In the genomic region with DNA sequence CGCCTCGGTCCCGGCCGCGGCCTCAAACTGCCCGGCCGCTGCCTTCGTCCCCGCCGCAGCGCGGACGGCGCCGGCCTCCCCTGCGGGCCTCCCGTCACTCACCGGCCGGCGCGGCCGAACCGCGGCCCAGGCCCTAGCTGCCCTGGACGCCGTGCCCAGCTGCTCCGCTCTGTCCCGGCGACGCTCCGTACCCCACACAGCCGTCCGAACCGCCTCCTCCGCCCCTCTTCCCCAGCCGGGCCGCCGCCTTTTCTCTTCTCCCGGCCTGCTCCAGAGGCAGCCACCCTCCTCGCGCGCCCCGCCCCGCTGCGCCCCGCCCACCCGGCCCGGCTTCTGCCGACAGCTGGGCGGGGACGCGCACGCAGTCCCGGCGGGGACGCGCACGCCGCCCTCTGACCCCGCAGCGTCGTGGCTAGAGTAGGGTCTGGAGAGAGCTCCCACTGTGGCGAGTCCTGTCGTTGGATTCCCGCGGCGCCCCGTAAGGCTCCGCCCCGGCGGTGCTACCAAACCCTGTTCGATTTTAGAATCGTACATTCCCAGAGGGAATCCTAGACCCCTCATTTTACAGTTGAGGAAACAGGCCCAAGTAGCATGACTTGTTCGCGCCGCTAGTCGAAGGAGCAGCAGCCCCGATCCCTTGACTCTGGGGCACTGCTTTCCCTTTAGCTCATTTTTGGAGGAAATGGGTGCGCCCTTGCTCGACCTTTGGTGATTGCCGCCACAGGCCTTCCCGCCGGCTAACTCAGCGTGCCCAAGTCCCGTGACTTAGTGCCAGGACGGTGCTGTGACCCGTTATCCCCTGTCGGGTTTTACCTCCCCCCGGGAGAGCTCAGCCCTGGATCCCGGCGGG, we compare ENCODE assay signal across 1 cellular context.
A peak's percentile ranks its signal among the peaks of the same experiment; 100 is the strongest.
TF ChIP-seq lines count a peak whose summit lies in the region.

A gene with protein sequence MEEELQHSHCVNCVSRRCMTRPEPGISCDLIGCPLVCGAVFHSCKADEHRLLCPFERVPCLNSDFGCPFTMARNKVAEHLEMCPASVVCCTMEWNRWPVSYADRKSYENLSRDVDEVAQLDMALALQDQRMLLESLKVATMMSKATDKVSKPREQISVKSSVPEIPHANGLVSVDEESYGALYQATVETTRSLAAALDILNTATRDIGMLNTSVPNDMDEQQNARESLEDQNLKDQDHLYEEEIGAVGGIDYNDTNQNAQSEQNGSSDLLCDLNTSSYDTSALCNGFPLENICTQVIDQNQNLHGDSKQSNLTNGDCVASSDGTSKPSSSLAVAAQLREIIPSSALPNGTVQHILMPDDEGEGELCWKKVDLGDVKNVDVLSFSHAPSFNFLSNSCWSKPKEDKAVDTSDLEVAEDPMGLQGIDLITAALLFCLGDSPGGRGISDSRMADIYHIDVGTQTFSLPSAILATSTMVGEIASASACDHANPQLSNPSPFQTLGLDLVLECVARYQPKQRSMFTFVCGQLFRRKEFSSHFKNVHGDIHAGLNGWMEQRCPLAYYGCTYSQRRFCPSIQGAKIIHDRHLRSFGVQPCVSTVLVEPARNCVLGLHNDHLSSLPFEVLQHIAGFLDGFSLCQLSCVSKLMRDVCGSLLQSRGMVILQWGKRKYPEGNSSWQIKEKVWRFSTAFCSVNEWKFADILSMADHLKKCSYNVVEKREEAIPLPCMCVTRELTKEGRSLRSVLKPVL (minus strand): TSS at position 295 of the 850 bp plus-strand sequence. CDS start 8,390 bp downstream, outside the sequence.

TF ChIP-seq in K562, 482 proteins besides CTCF, POLR2A, EP300 and RAD21 (continued from another document and continues in another):
- TF ChIP-seq SOX6 (IDR thresholded peaks at IDR 0.05) (no peak; the same call in none of the 2 replicates), ESRRA (IDR thresholded peaks at IDR 0.05; ENCODE audit: borderline replicate concordance, low read depth) (peak; percentile 68; the same call in 1 of the 2 replicates), NEUROD1 (IDR thresholded peaks at IDR 0.05; ENCODE audit: borderline replicate concordance, low read depth, low read length, partially characterized antibody) (no peak), ZNF274 (IDR thresholded peaks at IDR 0.05; ENCODE audit: borderline replicate concordance, low read depth, low read length) (no peak), RFX1 (IDR thresholded peaks at IDR 0.05) (no peak), ZNF212 (CRISPR knock-in tag; IDR thresholded peaks at IDR 0.05) (no peak), POLR2G (IDR thresholded peaks at IDR 0.05; ENCODE audit: low read depth, low read length) (peak; percentile 98), GABPB2 (CRISPR knock-in tag; conservative IDR thresholded peaks at IDR 0.05) (no peak), ZNF217 (CRISPR knock-in tag; IDR thresholded peaks at IDR 0.05) (no peak), NRF1 (conservative IDR thresholded peaks at IDR 0.05 in 1 of 2, IDR thresholded peaks at IDR 0.05 in 1 of 2) (peak; percentile 74 to 78), RBM17 (IDR thresholded peaks at IDR 0.05; ENCODE audit: borderline replicate concordance, low read depth, low read length) (no peak), MEF2A (IDR thresholded peaks at IDR 0.05; ENCODE audit: control insufficient read depth, low read depth, low read length) (no peak), ZNF12 (CRISPR knock-in tag; IDR thresholded peaks at IDR 0.05) (no peak), ZNF444 (CRISPR knock-in tag; IDR thresholded peaks at IDR 0.05) (0 out of 2 replicates have a peak, but pooled peaks have one; percentile 17), IRF2 (CRISPR knock-in tag; IDR thresholded peaks at IDR 0.05) (no peak), GATAD2B (IDR thresholded peaks at IDR 0.05; ENCODE audit: borderline replicate concordance) (peak; percentile 77; the same call in 1 of the 2 replicates), ETV6 (IDR thresholded peaks at IDR 0.05; ENCODE audit: borderline replicate concordance in 1 of 2, low read depth in 2 of 2, low read length in 1 of 2) (no peak; a peak in 1 of 4 replicates), ETV6 (CRISPR knock-in tag; IDR thresholded peaks at IDR 0.05; ENCODE audit: borderline replicate concordance) (0 out of 2 replicates have a peak, but pooled peaks have one; percentile 66), HDAC1 (IDR thresholded peaks at IDR 0.05) (0 out of 4 replicates have a peak, but pooled peaks of 1 of the 2 experiments have one; percentile 14), ZNF57 (CRISPR knock-in tag; IDR thresholded peaks at IDR 0.05) (no peak), DPF2 (IDR thresholded peaks at IDR 0.05) (no peak), SRSF3 (IDR thresholded peaks at IDR 0.05; ENCODE audit: insufficient read depth, low read length) (no peak), RB1 (IDR thresholded peaks at IDR 0.05; ENCODE audit: low read depth) (peak; percentile 86), ZSCAN29 (IDR thresholded peaks at IDR 0.05) (0 out of 2 replicates have a peak, but pooled peaks have one; percentile 68), NFIX (CRISPR knock-in tag; IDR thresholded peaks at IDR 0.05; ENCODE audit: low read depth) (no peak), CAMTA2 (CRISPR knock-in tag; conservative IDR thresholded peaks at IDR 0.05) (no peak; the same call in 1 of the 2 replicates), LCOR (CRISPR knock-in tag; IDR thresholded peaks at IDR 0.05) (no peak), HDAC6 (IDR thresholded peaks at IDR 0.05; ENCODE audit: low read depth, low read length) (peak; percentile 64; the same call in 1 of the 2 replicates), ZBTB1 (CRISPR knock-in tag; IDR thresholded peaks at IDR 0.05; ENCODE audit: borderline replicate concordance, low read depth) (peak; percentile 67; the same call in 1 of the 2 replicates), NFE2 (IDR thresholded peaks at IDR 0.05; ENCODE audit: low read depth) (no peak)
- TF ChIP-seq, protein P1, sequence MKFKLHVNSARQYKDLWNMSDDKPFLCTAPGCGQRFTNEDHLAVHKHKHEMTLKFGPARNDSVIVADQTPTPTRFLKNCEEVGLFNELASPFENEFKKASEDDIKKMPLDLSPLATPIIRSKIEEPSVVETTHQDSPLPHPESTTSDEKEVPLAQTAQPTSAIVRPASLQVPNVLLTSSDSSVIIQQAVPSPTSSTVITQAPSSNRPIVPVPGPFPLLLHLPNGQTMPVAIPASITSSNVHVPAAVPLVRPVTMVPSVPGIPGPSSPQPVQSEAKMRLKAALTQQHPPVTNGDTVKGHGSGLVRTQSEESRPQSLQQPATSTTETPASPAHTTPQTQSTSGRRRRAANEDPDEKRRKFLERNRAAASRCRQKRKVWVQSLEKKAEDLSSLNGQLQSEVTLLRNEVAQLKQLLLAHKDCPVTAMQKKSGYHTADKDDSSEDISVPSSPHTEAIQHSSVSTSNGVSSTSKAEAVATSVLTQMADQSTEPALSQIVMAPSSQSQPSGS (CRISPR knock-in tag; IDR thresholded peaks at IDR 0.05) = no peak
- TF ChIP-seq, protein P2, sequence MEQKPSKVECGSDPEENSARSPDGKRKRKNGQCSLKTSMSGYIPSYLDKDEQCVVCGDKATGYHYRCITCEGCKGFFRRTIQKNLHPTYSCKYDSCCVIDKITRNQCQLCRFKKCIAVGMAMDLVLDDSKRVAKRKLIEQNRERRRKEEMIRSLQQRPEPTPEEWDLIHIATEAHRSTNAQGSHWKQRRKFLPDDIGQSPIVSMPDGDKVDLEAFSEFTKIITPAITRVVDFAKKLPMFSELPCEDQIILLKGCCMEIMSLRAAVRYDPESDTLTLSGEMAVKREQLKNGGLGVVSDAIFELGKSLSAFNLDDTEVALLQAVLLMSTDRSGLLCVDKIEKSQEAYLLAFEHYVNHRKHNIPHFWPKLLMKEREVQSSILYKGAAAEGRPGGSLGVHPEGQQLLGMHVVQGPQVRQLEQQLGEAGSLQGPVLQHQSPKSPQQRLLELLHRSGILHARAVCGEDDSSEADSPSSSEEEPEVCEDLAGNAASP (IDR thresholded peaks at IDR 0.05) = no peak
- TF ChIP-seq, protein P3, sequence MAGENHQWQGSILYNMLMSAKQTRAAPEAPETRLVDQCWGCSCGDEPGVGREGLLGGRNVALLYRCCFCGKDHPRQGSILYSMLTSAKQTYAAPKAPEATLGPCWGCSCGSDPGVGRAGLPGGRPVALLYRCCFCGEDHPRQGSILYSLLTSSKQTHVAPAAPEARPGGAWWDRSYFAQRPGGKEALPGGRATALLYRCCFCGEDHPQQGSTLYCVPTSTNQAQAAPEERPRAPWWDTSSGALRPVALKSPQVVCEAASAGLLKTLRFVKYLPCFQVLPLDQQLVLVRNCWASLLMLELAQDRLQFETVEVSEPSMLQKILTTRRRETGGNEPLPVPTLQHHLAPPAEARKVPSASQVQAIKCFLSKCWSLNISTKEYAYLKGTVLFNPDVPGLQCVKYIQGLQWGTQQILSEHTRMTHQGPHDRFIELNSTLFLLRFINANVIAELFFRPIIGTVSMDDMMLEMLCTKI (IDR thresholded peaks at IDR 0.05; ENCODE audit: partially characterized antibody) = no peak
- TF ChIP-seq, protein P4, sequence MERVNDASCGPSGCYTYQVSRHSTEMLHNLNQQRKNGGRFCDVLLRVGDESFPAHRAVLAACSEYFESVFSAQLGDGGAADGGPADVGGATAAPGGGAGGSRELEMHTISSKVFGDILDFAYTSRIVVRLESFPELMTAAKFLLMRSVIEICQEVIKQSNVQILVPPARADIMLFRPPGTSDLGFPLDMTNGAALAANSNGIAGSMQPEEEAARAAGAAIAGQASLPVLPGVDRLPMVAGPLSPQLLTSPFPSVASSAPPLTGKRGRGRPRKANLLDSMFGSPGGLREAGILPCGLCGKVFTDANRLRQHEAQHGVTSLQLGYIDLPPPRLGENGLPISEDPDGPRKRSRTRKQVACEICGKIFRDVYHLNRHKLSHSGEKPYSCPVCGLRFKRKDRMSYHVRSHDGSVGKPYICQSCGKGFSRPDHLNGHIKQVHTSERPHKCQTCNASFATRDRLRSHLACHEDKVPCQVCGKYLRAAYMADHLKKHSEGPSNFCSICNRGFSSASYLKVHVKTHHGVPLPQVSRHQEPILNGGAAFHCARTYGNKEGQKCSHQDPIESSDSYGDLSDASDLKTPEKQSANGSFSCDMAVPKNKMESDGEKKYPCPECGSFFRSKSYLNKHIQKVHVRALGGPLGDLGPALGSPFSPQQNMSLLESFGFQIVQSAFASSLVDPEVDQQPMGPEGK (CRISPR knock-in tag; IDR thresholded peaks at IDR 0.05; ENCODE audit: borderline replicate concordance) = no peak
- TF ChIP-seq, protein P5, sequence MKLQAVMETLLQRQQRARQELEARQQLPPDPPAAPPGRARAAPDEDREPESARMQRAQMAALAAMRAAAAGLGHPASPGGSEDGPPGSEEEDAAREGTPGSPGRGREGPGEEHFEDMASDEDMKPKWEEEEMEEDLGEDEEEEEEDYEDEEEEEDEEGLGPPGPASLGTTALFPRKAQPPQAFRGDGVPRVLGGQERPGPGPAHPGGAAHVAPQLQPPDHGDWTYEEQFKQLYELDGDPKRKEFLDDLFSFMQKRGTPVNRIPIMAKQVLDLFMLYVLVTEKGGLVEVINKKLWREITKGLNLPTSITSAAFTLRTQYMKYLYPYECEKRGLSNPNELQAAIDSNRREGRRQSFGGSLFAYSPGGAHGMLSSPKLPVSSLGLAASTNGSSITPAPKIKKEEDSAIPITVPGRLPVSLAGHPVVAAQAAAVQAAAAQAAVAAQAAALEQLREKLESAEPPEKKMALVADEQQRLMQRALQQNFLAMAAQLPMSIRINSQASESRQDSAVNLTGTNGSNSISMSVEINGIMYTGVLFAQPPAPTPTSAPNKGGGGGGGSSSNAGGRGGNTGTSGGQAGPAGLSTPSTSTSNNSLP (IDR thresholded peaks at IDR 0.05; ENCODE audit: borderline replicate concordance, low read depth, low read length) = no peak
- TF ChIP-seq, protein P6, sequence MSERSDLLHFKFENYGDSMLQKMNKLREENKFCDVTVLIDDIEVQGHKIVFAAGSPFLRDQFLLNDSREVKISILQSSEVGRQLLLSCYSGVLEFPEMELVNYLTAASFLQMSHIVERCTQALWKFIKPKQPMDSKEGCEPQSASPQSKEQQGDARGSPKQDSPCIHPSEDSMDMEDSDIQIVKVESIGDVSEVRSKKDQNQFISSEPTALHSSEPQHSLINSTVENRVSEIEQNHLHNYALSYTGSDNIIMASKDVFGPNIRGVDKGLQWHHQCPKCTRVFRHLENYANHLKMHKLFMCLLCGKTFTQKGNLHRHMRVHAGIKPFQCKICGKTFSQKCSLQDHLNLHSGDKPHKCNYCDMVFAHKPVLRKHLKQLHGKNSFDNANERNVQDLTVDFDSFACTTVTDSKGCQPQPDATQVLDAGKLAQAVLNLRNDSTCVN (CRISPR knock-in tag; IDR thresholded peaks at IDR 0.05) = no peak
- TF ChIP-seq, protein P7, sequence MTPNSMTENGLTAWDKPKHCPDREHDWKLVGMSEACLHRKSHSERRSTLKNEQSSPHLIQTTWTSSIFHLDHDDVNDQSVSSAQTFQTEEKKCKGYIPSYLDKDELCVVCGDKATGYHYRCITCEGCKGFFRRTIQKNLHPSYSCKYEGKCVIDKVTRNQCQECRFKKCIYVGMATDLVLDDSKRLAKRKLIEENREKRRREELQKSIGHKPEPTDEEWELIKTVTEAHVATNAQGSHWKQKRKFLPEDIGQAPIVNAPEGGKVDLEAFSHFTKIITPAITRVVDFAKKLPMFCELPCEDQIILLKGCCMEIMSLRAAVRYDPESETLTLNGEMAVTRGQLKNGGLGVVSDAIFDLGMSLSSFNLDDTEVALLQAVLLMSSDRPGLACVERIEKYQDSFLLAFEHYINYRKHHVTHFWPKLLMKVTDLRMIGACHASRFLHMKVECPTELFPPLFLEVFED (CRISPR knock-in tag; conservative IDR thresholded peaks at IDR 0.05) = no peak
- TF ChIP-seq, protein P8, sequence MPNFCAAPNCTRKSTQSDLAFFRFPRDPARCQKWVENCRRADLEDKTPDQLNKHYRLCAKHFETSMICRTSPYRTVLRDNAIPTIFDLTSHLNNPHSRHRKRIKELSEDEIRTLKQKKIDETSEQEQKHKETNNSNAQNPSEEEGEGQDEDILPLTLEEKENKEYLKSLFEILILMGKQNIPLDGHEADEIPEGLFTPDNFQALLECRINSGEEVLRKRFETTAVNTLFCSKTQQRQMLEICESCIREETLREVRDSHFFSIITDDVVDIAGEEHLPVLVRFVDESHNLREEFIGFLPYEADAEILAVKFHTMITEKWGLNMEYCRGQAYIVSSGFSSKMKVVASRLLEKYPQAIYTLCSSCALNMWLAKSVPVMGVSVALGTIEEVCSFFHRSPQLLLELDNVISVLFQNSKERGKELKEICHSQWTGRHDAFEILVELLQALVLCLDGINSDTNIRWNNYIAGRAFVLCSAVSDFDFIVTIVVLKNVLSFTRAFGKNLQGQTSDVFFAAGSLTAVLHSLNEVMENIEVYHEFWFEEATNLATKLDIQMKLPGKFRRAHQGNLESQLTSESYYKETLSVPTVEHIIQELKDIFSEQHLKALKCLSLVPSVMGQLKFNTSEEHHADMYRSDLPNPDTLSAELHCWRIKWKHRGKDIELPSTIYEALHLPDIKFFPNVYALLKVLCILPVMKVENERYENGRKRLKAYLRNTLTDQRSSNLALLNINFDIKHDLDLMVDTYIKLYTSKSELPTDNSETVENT (CRISPR knock-in tag; IDR thresholded peaks at IDR 0.05) = peak; percentile 79
